9 cellular contexts compared by ENCODE assay signal in genomic region chr4:108788731-108789130, GRCh38. TPM values are rescaled to one million over a fixed set of nuclear protein-coding genes. Genes with fewer than 3 reads are reported as not detected.
"Had no signal": no experiment of that assay in that cellular context is flagged by ENCODE, and none has a peak within 500 bp of the region (broad histone marks: within the 10 kb centered on the region; RNA-seq: fewer than 3 reads in every experiment).

No MANE protein-coding gene starts in this region.

- H3K4me2 ChIP-seq: GM23338, KMS-11 had no signal

- H2AFZ ChIP-seq: GM23338 had no signal

- H3K4me1 ChIP-seq: HAP-1 had no signal

- H3K9ac ChIP-seq: KMS-11 had no signal

- H3K36me3 ChIP-seq: HAP-1 had no signal

- H3K9me3 ChIP-seq: HAP-1 had no signal

- DNase-seq: H7, HFFc6, KBM-7 had no signal

- H3K4me3 ChIP-seq: GM23338, HAP-1 had no signal

- H3K27ac ChIP-seq: HL-60, KMS-11 had no signal

RNA-seq across cellular contexts. Expression of gene ETNPPL, which starts 25.9 kb away (rescaled TPM):
- total RNA-seq: HFFc6, HT1080 had no signal
- polyA plus RNA-seq: IgD-negative memory B cell had no signal
